2 cellular contexts compared by ENCODE assay signal in genomic region chr11:62847767-62848314, GRCh38.
A peak's percentile ranks its signal among the peaks of the same experiment; 100 is the strongest.
TF ChIP-seq lines count a peak whose summit lies in the region.

No MANE protein-coding gene starts in this region.

TF ChIP-seq in HEK293, 187 proteins besides CTCF, POLR2A, EP300 and RAD21:
- TF ChIP-seq ZBTB49 (tag by site-specific recombination; IDR thresholded peaks at IDR 0.05; ENCODE audit: low read depth): no peak
- no peak for TF ChIP-seq GLI4 (tag by site-specific recombination; IDR thresholded peaks at IDR 0.05)
- TF ChIP-seq ZNF121 (tag by site-specific recombination; IDR thresholded peaks at IDR 0.05): peak; percentile 89
- TF ChIP-seq, protein P1, sequence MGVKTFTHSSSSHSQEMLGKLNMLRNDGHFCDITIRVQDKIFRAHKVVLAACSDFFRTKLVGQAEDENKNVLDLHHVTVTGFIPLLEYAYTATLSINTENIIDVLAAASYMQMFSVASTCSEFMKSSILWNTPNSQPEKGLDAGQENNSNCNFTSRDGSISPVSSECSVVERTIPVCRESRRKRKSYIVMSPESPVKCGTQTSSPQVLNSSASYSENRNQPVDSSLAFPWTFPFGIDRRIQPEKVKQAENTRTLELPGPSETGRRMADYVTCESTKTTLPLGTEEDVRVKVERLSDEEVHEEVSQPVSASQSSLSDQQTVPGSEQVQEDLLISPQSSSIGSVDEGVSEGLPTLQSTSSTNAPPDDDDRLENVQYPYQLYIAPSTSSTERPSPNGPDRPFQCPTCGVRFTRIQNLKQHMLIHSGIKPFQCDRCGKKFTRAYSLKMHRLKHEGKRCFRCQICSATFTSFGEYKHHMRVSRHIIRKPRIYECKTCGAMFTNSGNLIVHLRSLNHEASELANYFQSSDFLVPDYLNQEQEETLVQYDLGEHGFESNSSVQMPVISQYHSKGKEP (tag by site-specific recombination; IDR thresholded peaks at IDR 0.05): no peak

TF ChIP-seq in K562, 482 proteins besides CTCF, POLR2A, EP300 and RAD21:
- TF ChIP-seq, protein P2, sequence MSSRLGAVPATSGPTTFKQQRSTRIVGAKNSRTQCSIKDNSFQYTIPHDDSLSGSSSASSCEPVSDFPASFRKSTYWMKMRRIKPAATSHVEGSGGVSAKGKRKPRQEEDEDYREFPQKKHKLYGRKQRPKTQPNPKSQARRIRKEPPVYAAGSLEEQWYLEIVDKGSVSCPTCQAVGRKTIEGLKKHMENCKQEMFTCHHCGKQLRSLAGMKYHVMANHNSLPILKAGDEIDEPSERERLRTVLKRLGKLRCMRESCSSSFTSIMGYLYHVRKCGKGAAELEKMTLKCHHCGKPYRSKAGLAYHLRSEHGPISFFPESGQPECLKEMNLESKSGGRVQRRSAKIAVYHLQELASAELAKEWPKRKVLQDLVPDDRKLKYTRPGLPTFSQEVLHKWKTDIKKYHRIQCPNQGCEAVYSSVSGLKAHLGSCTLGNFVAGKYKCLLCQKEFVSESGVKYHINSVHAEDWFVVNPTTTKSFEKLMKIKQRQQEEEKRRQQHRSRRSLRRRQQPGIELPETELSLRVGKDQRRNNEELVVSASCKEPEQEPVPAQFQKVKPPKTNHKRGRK (tag; IDR thresholded peaks at IDR 0.05): no peak
- TF ChIP-seq HDGF (IDR thresholded peaks at IDR 0.05): no peak
- TF ChIP-seq ZNF121 (CRISPR knock-in tag; conservative IDR thresholded peaks at IDR 0.05): peak; percentile 98
- no peak for TF ChIP-seq ZNF133 (CRISPR knock-in tag; IDR thresholded peaks at IDR 0.05)
- no peak for TF ChIP-seq AFF1 (IDR thresholded peaks at IDR 0.05; ENCODE audit: low read depth in 1 of 2, partially characterized antibody in 2 of 2)
- no peak for TF ChIP-seq ZNF395 (CRISPR knock-in tag; IDR thresholded peaks at IDR 0.05)
- no peak for TF ChIP-seq KLF13 (tag; IDR thresholded peaks at IDR 0.05; ENCODE audit: borderline replicate concordance, low read depth)
- no peak for TF ChIP-seq BACH1 (tag; IDR thresholded peaks at IDR 0.05)
- TF ChIP-seq BCOR (IDR thresholded peaks at IDR 0.05): peak; percentile 51
- no peak for TF ChIP-seq SNAPC5 (CRISPR knock-in tag; IDR thresholded peaks at IDR 0.05)
- no peak for TF ChIP-seq KAT2B (IDR thresholded peaks at IDR 0.05; ENCODE audit: low read depth, low read length)
- TF ChIP-seq, protein P3, sequence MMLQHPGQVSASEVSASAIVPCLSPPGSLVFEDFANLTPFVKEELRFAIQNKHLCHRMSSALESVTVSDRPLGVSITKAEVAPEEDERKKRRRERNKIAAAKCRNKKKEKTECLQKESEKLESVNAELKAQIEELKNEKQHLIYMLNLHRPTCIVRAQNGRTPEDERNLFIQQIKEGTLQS (IDR thresholded peaks at IDR 0.05): no peak
- TF ChIP-seq, protein P3 (CRISPR knock-in tag; conservative IDR thresholded peaks at IDR 0.05): 0 out of 2 replicates have a peak, but pooled peaks have one; percentile 7
- no peak for TF ChIP-seq CCAR2 (IDR thresholded peaks at IDR 0.05; ENCODE audit: low read depth, low read length)
- TF ChIP-seq ELF4 (CRISPR knock-in tag; IDR thresholded peaks at IDR 0.05): no peak
- TF ChIP-seq RBM25 (IDR thresholded peaks at IDR 0.05; ENCODE audit: low read depth, low read length, severe bottlenecking): peak; percentile 12
- 0 out of 4 replicates have a peak, but pooled peaks of 1 of the 2 experiments have one; percentile 13 for TF ChIP-seq KDM1A (IDR thresholded peaks at IDR 0.05)
- TF ChIP-seq ESRRB (CRISPR knock-in tag; IDR thresholded peaks at IDR 0.05; ENCODE audit: borderline replicate concordance): no peak
